ENCODE assay signal across 1 cellular context in the genomic region with DNA sequence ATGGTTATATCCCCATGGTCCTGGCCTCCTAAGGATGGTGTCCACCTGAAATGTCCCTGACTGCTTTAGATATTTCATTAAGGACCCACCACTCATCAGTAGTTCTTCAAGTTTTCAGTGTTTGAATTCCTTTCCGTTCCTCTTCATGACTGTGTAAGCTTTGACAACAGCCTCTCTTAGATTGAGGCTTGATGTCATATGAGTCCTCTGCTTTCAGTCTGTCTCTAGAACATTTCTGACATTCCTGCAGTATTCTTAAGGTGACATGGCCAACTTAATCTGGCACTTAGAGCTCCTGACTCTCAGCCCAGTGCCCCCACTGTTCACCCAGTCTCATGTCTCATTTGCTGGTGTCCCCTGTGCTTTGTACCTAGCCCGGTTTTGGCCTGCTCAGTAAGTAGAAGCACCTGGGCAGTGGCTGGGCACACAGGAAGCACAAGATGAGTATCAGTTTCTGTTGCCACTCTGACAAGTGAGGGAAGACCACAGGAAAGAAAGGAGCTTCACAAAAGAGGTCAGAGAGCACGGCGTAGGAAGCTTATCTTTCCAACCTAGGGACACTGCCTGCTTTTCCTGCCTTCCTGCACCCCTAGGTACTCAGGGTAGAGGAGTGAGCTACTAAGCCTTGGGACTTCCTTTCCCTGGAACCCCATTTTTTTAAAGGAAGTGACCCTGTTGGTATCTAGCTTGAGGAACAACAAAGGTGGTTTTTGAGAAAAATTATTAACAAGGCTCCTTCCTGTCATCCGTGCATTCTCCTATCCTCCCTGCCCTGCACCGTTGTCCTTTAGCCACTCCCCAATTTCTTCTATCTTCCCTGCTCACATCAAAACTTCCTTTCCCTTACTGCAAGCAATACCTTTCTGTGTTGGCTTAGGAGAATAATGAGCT.
TF ChIP-seq lines count a peak whose summit lies in the region.

No MANE protein-coding gene starts in this region.

TF ChIP-seq in WTC11, 78 proteins besides CTCF, POLR2A, EP300 and RAD21 (continued from another document):
- TF ChIP-seq ARID4B (CRISPR knock-in tag; IDR thresholded peaks at IDR 0.05; ENCODE audit: borderline replicate concordance) (no peak), JUN (CRISPR knock-in tag; IDR thresholded peaks at IDR 0.05) (no peak)
